9 cellular contexts compared by ENCODE assay signal in genomic region chr6:134097114-134097707, GRCh38. TPM values are rescaled to one million over a fixed set of nuclear protein-coding genes. Genes with fewer than 3 reads are reported as not detected.
DNase-seq lines count a peak whose midpoint lies in the region; ATAC-seq and TF ChIP-seq lines count a peak whose summit lies in the region.
"Had no signal": no experiment of that assay in that cellular context is flagged by ENCODE, and none has a peak within 500 bp of the region (broad histone marks: within the 10 kb centered on the region; RNA-seq: fewer than 3 reads in every experiment).

No MANE protein-coding gene starts in this region.

- H3K9me3 ChIP-seq in Caco-2 (no peaks in the 10 kb centered on the region), H9 (ENCODE audit: control insufficient read depth, low read depth, low read length) (no peaks in the 10 kb centered on the region)

- no peak overlapping the region for H3K14ac ChIP-seq in H9 (ENCODE audit: insufficient read depth, low read length)

- H3K79me1 ChIP-seq in H9 (ENCODE audit: insufficient read depth, low read depth, low read length, poor library complexity, severe bottlenecking) = no peaks in the 10 kb centered on the region

- no peaks in the 10 kb centered on the region for H3K9me3 Mint-ChIP-seq in Caco-2 (ENCODE audit: unreplicated experiment)
- peaks cover 0 to 7% of the 10 kb centered on the region in 2 experiments; a peak in 3 of 5 replicates for H3K9me3 Mint-ChIP-seq in H9
- no peaks in the 10 kb centered on the region for H3K9me3 Mint-ChIP-seq in activated CD4-positive, alpha-beta T cell treated with anti-CD3 and anti-CD28 coated beads, Interleukin-2, amount 10 ng/mL, durations not matched to agents 7 days and 5 days

- H2AFZ ChIP-seq in H9 (ENCODE audit: low read length) = no peak overlapping the region

- no peak overlapping the region for H4K8ac ChIP-seq in H9 (replicated peaks; ENCODE audit: insufficient read length, low read depth, low read length)

- H3K4ac ChIP-seq in H9 (ENCODE audit: low read depth, low read length) = no peak overlapping the region

- H4K20me1 ChIP-seq in H9 (ENCODE audit: control insufficient read depth, insufficient read depth, insufficient read length) = no peaks in the 10 kb centered on the region

- TF ChIP-seq CTCF in Caco-2 (IDR thresholded peaks at IDR 0.05; ENCODE audit: insufficient read depth in 1 of 2, low read depth in 1 of 2, low read length in 1 of 2, severe bottlenecking in 1 of 2, unreplicated experiment in 1 of 2) (peak; percentile 56 to 60), H9 (conservative IDR thresholded peaks at IDR 0.05) (peak; percentile 86), dorsolateral prefrontal cortex (IDR thresholded peaks at IDR 0.05 in 54 of 56, conservative IDR thresholded peaks at IDR 0.05 in 2 of 56; ENCODE audit: low read depth in 1 of 56, partially characterized antibody in 56 of 56) (peak; percentile 70 to 99 (median 88))

- H3T11ph ChIP-seq in H9 (ENCODE audit: low read length) = no peak overlapping the region

- no peak overlapping the region for H2AK5ac ChIP-seq in H9 (ENCODE audit: insufficient read length, low read length)

- ATAC-seq in GM18907 (IDR thresholded peaks at IDR 0.05; ENCODE audit: unreplicated experiment) = no peak

- H3K27ac ChIP-seq in H9 (ENCODE audit: insufficient read length, low read depth, low read length) (no peak overlapping the region), dorsolateral prefrontal cortex (peak overlapping the region in 5 of 59 donors; percentile 3 to 28 (median 16))

- BruUV-seq in Caco-2 (replicated peaks; lab: Mats Ljungman, UMichigan) = no TSS peak

- H3K36me3 Mint-ChIP-seq in Caco-2 (ENCODE audit: insufficient read depth, unreplicated experiment) (no peaks in the 10 kb centered on the region), H9 (ENCODE audit: insufficient read depth in 1 of 3, low read depth in 3 of 3) (peaks cover 0 to 4% (median 0%) of the 10 kb centered on the region in 3 experiments; a peak in 1 of 7 replicates)
- H3K36me3 Mint-ChIP-seq in activated CD4-positive, alpha-beta T cell treated with anti-CD3 and anti-CD28 coated beads, Interleukin-2, amount 10 ng/mL, durations not matched to agents 7 days and 5 days (ENCODE audit: low read depth) = no peaks in the 10 kb centered on the region

- intact Hi-C loops in Caco-2 (cut with micrococcal nuclease; ENCODE audit: unreplicated experiment) = loop anchor here (1.0 to 5.0 kb wide), 5 partner anchors 33 to 528 kb away; no protein-coding TSS in a partner anchor
- intact Hi-C loops in dorsolateral prefrontal cortex (cut with DNase I) = loop anchor here (1.0 to 10.0 kb wide), 7 partner anchors 22 to 532 kb away; no protein-coding TSS in a partner anchor

- H3K23ac ChIP-seq in H9 (ENCODE audit: insufficient read length, low read depth, low read length) = no peak overlapping the region

- H3K23me2 ChIP-seq in H9 (ENCODE audit: insufficient read length, low read depth, low read length, poor library complexity, severe bottlenecking) = no peaks in the 10 kb centered on the region

- no peak overlapping the region for H2BK5ac ChIP-seq in H9 (ENCODE audit: insufficient read length, low read length)

- WGBS in H9 (ENCODE audit: extremely low coverage, insufficient read length, low lambda C conversion rate) = no CpG with 5 or more reads among the region's 4 CpGs

- H3K4me1 Mint-ChIP-seq in Caco-2 (ENCODE audit: low read depth, unreplicated experiment) = no peaks in the 10 kb centered on the region
- peaks cover 5 to 10% of the 10 kb centered on the region in 2 experiments; a peak in 3 of 4 replicates for H3K4me1 Mint-ChIP-seq in H9
- H3K4me1 Mint-ChIP-seq in activated CD4-positive, alpha-beta T cell treated with anti-CD3 and anti-CD28 coated beads, Interleukin-2, amount 10 ng/mL, durations not matched to agents 7 days and 5 days = peaks cover 5% of the 10 kb centered on the region

- no peak overlapping the region for H4K5ac ChIP-seq in H9 (ENCODE audit: insufficient read length, low read depth, low read length)

- H4K91ac ChIP-seq in H9 (ENCODE audit: insufficient read length, low read depth, low read length) = no peak overlapping the region

- H3K4me1 ChIP-seq in Caco-2 (no peaks in the 10 kb centered on the region), H9 (ENCODE audit: insufficient read depth, low read length) (no peaks in the 10 kb centered on the region; the same call in 1 of the 2 replicates)

- H3K27me3 Mint-ChIP-seq in Caco-2 (ENCODE audit: insufficient read depth, unreplicated experiment) (peaks cover 3% of the 10 kb centered on the region), H9 (ENCODE audit: low read depth) (no peaks in the 10 kb centered on the region)
- peaks cover 28% of the 10 kb centered on the region for H3K27me3 Mint-ChIP-seq in activated CD4-positive, alpha-beta T cell treated with anti-CD3 and anti-CD28 coated beads, Interleukin-2, amount 10 ng/mL, durations not matched to agents 7 days and 5 days

- CTCF ChIA-PET in Caco-2 (lab: Charles Lee) = interaction anchor here (0.5 to 3.9 kb wide), 20 partner anchors 14 to 1975 kb away, joined by 3 to 97 read pairs (median 5); partner anchors contain the start of gene TBPL1
- CTCF ChIA-PET in activated CD4-positive, alpha-beta T cell treated with anti-CD3 and anti-CD28 coated beads, Interleukin-2, amount 10 ng/mL, durations not matched to agents 7 days and 5 days (lab: Charles Lee) = interaction anchor here (0.5 to 4.3 kb wide), 12 partner anchors 10 to 1357 kb away, joined by 3 to 39 read pairs (median 3); no protein-coding TSS in a partner anchor

- H3K27ac Mint-ChIP-seq in Caco-2 (ENCODE audit: unreplicated experiment) (no peak overlapping the region), H9 (no peak overlapping the region)
- no peak overlapping the region for H3K27ac Mint-ChIP-seq in activated CD4-positive, alpha-beta T cell treated with anti-CD3 and anti-CD28 coated beads, Interleukin-2, amount 10 ng/mL, durations not matched to agents 7 days and 5 days

- peak; percentile 51 to 72 for DNase-seq in Caco-2
- peak; percentile 41 for DNase-seq in H9
- peak; percentile 49 for DNase-seq in NCI-H2227 treated with DMSO at 0.1 percent for 48 hours (lab: John Stamatoyannopoulos, UW)
- peak; percentile 79 for DNase-seq in activated CD4-positive, alpha-beta T cell treated with anti-CD3 and anti-CD28 coated beads, Interleukin-2, amount 10 ng/mL, durations not matched to agents 7 days and 5 days
- peak in 8 of 10 donors; percentile 47 to 74 (median 64) for DNase-seq in dorsolateral prefrontal cortex
- peak; percentile 95 for DNase-seq in medulla oblongata (ENCODE audit: extremely low spot score)
- peak; percentile 73 for DNase-seq in stimulated activated CD8-positive, alpha-beta memory T cell treated with anti-CD3 and anti-CD28 coated beads, Interleukin-4, amount 100 ng/mL, for 48 hours

- POLR2A ChIA-PET in Caco-2 (lab: Charles Lee) = no interaction called here
- POLR2A ChIA-PET in activated CD4-positive, alpha-beta T cell treated with anti-CD3 and anti-CD28 coated beads, Interleukin-2, amount 10 ng/mL, durations not matched to agents 7 days and 5 days (lab: Charles Lee) = interaction anchor here (1.0 kb wide), 1 partner anchor 174 kb away, joined by 5 read pairs; no protein-coding TSS in a partner anchor

- H3K79me2 ChIP-seq in H9 (ENCODE audit: insufficient read depth, low read length) = no peaks in the 10 kb centered on the region

- H2BK120ac ChIP-seq in H9 (ENCODE audit: low read depth, low read length, poor library complexity, severe bottlenecking) = no peak overlapping the region

- no peak overlapping the region for H3K9ac ChIP-seq in H9 (ENCODE audit: extremely low read depth, insufficient read length, low read length)

- H3K4me2 ChIP-seq in H9 (ENCODE audit: insufficient read depth, insufficient read length, low read length) = no peak overlapping the region

- no peak overlapping the region for H2BK15ac ChIP-seq in H9 (ENCODE audit: low read depth, low read length)

- H2BK12ac ChIP-seq in H9 (ENCODE audit: insufficient read length, low read depth, low read length) = no peak overlapping the region

- no peaks in the 10 kb centered on the region for H3K36me3 ChIP-seq in Caco-2 (ENCODE audit: control insufficient read depth, insufficient read depth, low read length)

- no peak overlapping the region for H3K18ac ChIP-seq in H9 (ENCODE audit: insufficient read length, low read depth, low read length)

- no peak overlapping the region for H3K4me3 Mint-ChIP-seq in Caco-2 (ENCODE audit: unreplicated experiment)
- H3K4me3 Mint-ChIP-seq in H9 = no peak overlapping the region
- H3K4me3 Mint-ChIP-seq in activated CD4-positive, alpha-beta T cell treated with anti-CD3 and anti-CD28 coated beads, Interleukin-2, amount 10 ng/mL, durations not matched to agents 7 days and 5 days = no peak overlapping the region

- H3K4me3 ChIP-seq in Caco-2 (ENCODE audit: low read depth, low read length) (no peak overlapping the region), dorsolateral prefrontal cortex (peak overlapping the region in 2 of 59 donors; percentile 0 to 17)

- no peak overlapping the region for H3K56ac ChIP-seq in H9 (ENCODE audit: insufficient read length, low read depth, low read length)

- H3K27me3 ChIP-seq in Caco-2 (replicated peaks; ENCODE audit: control insufficient read depth, insufficient read depth, low read length) (no peaks in the 10 kb centered on the region; the same call in 1 of the 2 replicates), H9 (ENCODE audit: insufficient read depth, low read length) (no peaks in the 10 kb centered on the region), dorsolateral prefrontal cortex (no peaks in the 10 kb centered on the region)

- H2BK20ac ChIP-seq in H9 (ENCODE audit: low read depth, low read length, poor library complexity, severe bottlenecking) = no peak overlapping the region

RNA-seq across cellular contexts. Expression of gene SLC2A12, which starts 44.8 kb away (rescaled TPM):
- total RNA-seq in Caco-2 (2022) = 0.14 TPM in 1 of 2 replicates, not detected in the other
- 1.7 and 2.0 TPM in 2 replicates for total RNA-seq in H9 (2021)
- total RNA-seq in activated CD4-positive, alpha-beta T cell treated with anti-CD3 and anti-CD28 coated beads, Interleukin-2, amount 10 ng/mL, durations not matched to agents 7 days and 5 days = under 1 TPM; 0.10 to 0.20 TPM
- total RNA-seq in dorsolateral prefrontal cortex = 10 to 100 TPM in 45 of 120 experiments, 1 to 10 TPM in 75; 5.7 to 16.8 (median 9.4) TPM
- total RNA-seq: T-helper 2 cell treated with Interferon-gamma antibody and Interleukin-4, amounts not matched to agents 100 ng/mL and 5 ng/mL, for 36 hours had no signal

Comparison
In these comparisons a context has a peak if more than half of its experiments do, and no peak if none do; other contexts are left out.
1. DNase-seq: peak in every context shown above with its lines; median percentile 95 in medulla oblongata; 79 in activated CD4-positive, alpha-beta T cell treated with anti-CD3 and anti-CD28 coated beads, Interleukin-2, amount 10 ng/mL, durations not matched to agents 7 days and 5 days; 73 in stimulated activated CD8-positive, alpha-beta memory T cell treated with anti-CD3 and anti-CD28 coated beads, Interleukin-4, amount 100 ng/mL, for 48 hours; 64 in dorsolateral prefrontal cortex; 62 in Caco-2; 49 in NCI-H2227 treated with DMSO at 0.1 percent for 48 hours; 41 in H9.